8 cellular contexts compared by ENCODE assay signal in genomic region chr13:20197361-20197834, GRCh38. TPM values are rescaled to one million over a fixed set of nuclear protein-coding genes. Genes with fewer than 3 reads are reported as not detected.
A peak's percentile ranks its signal among the peaks of the same experiment; 100 is the strongest.
DNase-seq lines count a peak whose midpoint lies in the region; ATAC-seq and TF ChIP-seq lines count a peak whose summit lies in the region.

No MANE protein-coding gene starts in this region.

- H3K27me3 ChIP-seq in right atrium auricular region (peaks cover 5 to 21% of the 10 kb centered on the region in 2 donors), spleen (replicated peaks in 1 of 7) (peaks cover 23 to 56% (median 47%) of the 10 kb centered on the region in 7 donors)

- no peaks in the 10 kb centered on the region for H3K36me3 Mint-ChIP-seq in activated CD8-positive, alpha-beta T cell treated with anti-CD3 and anti-CD28 coated beads, Interleukin-2, amount 10 ng/mL, durations not matched to agents 7 days and 5 days (ENCODE audit: low read depth)

- peak; percentile 47 for ATAC-seq in activated CD8-positive, alpha-beta T cell treated with anti-CD3 and anti-CD28 coated beads, Interleukin-2, amount 10 ng/mL, durations not matched to agents 7 days and 5 days
- ATAC-seq in HG02610 (IDR thresholded peaks at IDR 0.05; ENCODE audit: unreplicated experiment) = no peak
- ATAC-seq in HG03095 (IDR thresholded peaks at IDR 0.05; ENCODE audit: unreplicated experiment) = no peak

- 9 to 19% (median 12%) methylated on average over 5 of the region's 5 CpGs for WGBS in spleen, 5 donors

- H3K36me3 ChIP-seq in right atrium auricular region (no peaks in the 10 kb centered on the region), spleen (no peaks in the 10 kb centered on the region)

- H3K4me1 Mint-ChIP-seq in activated CD8-positive, alpha-beta T cell treated with anti-CD3 and anti-CD28 coated beads, Interleukin-2, amount 10 ng/mL, durations not matched to agents 7 days and 5 days (ENCODE audit: low read depth) = peaks cover 17% of the 10 kb centered on the region

- H3K4me1 ChIP-seq in right atrium auricular region (peaks cover 0 to 20% of the 10 kb centered on the region in 2 donors), spleen (peaks cover 14 to 34% (median 24%) of the 10 kb centered on the region in 6 donors)

- intact Hi-C loops in spleen (cut with DNase I; ENCODE audit: low total_unique reads) = loop anchor here (5.0 to 10.0 kb wide), 2 partner anchors 630 to 727 kb away; no protein-coding TSS in a partner anchor

- TF ChIP-seq CTCF in AG10803 (conservative IDR thresholded peaks at IDR 0.05; ENCODE audit: low read length) = peak; percentile 81
- TF ChIP-seq CTCF in GM10266 (IDR thresholded peaks at IDR 0.05; ENCODE audit: control insufficient read depth, insufficient read depth, low read depth, missing control alignments) = peak; percentile 69
- peak; percentile 66 to 74 for TF ChIP-seq CTCF in right atrium auricular region (IDR thresholded peaks at IDR 0.05)
- peak; percentile 25 to 72 (median 55) for TF ChIP-seq CTCF in spleen (IDR thresholded peaks at IDR 0.05 in 8 of 11, conservative IDR thresholded peaks at IDR 0.05 in 3 of 11)

- H3K27me3 Mint-ChIP-seq in activated CD8-positive, alpha-beta T cell treated with anti-CD3 and anti-CD28 coated beads, Interleukin-2, amount 10 ng/mL, durations not matched to agents 7 days and 5 days (ENCODE audit: low read depth) = peaks cover 41% of the 10 kb centered on the region

- no peaks in the 10 kb centered on the region for H3K9me3 Mint-ChIP-seq in activated CD8-positive, alpha-beta T cell treated with anti-CD3 and anti-CD28 coated beads, Interleukin-2, amount 10 ng/mL, durations not matched to agents 7 days and 5 days (ENCODE audit: insufficient read depth)

- H3K27ac ChIP-seq in right atrium auricular region (no peak overlapping the region), spleen (no peak overlapping the region)

- no peak overlapping the region for H3K4me3 Mint-ChIP-seq in activated CD8-positive, alpha-beta T cell treated with anti-CD3 and anti-CD28 coated beads, Interleukin-2, amount 10 ng/mL, durations not matched to agents 7 days and 5 days

- DNase-seq in AG10803 (ENCODE audit: low read depth) = peak; percentile 42
- peak; percentile 68 for DNase-seq in GM10266 (ENCODE audit: extremely low spot score)
- DNase-seq in NCI-H146 treated with DMSO at 0.1 percent for 48 hours (lab: John Stamatoyannopoulos, UW; ENCODE audit: unreplicated experiment) = peak; percentile 27
- DNase-seq in activated CD8-positive, alpha-beta T cell treated with anti-CD3 and anti-CD28 coated beads, Interleukin-2, amount 10 ng/mL, durations not matched to agents 7 days and 5 days = peak; percentile 38
- DNase-seq in right atrium auricular region (ENCODE audit: low spot score) = no peak
- DNase-seq in spleen = no peak

- no peak for TF ChIP-seq POLR2A in spleen (IDR thresholded peaks at IDR 0.05)

- CTCF ChIA-PET in activated CD8-positive, alpha-beta T cell treated with anti-CD3 and anti-CD28 coated beads, Interleukin-2, amount 10 ng/mL, durations not matched to agents 7 days and 5 days (lab: Charles Lee) = interaction anchor here (0.6 to 2.7 kb wide), 28 partner anchors 9 to 728 kb away, joined by 3 to 17 read pairs (median 4); no protein-coding TSS in a partner anchor

- POLR2A ChIA-PET in activated CD8-positive, alpha-beta T cell treated with anti-CD3 and anti-CD28 coated beads, Interleukin-2, amount 10 ng/mL, durations not matched to agents 7 days and 5 days (lab: Charles Lee) = interaction anchor here (1.0 kb wide), 1 partner anchor 279 kb away, joined by 3 read pairs; no protein-coding TSS in a partner anchor

- no peak overlapping the region for H3K27ac Mint-ChIP-seq in activated CD8-positive, alpha-beta T cell treated with anti-CD3 and anti-CD28 coated beads, Interleukin-2, amount 10 ng/mL, durations not matched to agents 7 days and 5 days

- H3K4me3 ChIP-seq in AG10803 (ENCODE audit: low read length) (no peak overlapping the region), right atrium auricular region (no peak overlapping the region), spleen (no peak overlapping the region)

- H3K9me3 ChIP-seq in right atrium auricular region = peaks cover 0 to 9% of the 10 kb centered on the region in 2 donors
- peaks cover 0 to 11% (median 5%) of the 10 kb centered on the region in 8 donors for H3K9me3 ChIP-seq in spleen

RNA-seq across cellular contexts. Expression of gene GJB2, which starts 4.7 kb away (rescaled TPM):
- total RNA-seq in activated CD8-positive, alpha-beta T cell treated with anti-CD3 and anti-CD28 coated beads, Interleukin-2, amount 10 ng/mL, durations not matched to agents 7 days and 5 days = under 1 TPM; 0.26 to 0.32 TPM
- total RNA-seq in right atrium auricular region = under 1 TPM in 1 of 2 donors, not detected in 1; 0.20 TPM
- under 1 TPM in 3 of 7 donors, not detected in 4; 0.14 to 0.77 (median 0.16) TPM for total RNA-seq in spleen
- polyA plus RNA-seq in spleen = under 1 TPM; 0.23 to 0.64 (median 0.24) TPM

RNA-seq across cellular contexts. Expression of gene GJB6, which starts 34.7 kb away (rescaled TPM):
- 1 to 10 TPM; 1.7 to 1.9 TPM for total RNA-seq in activated CD8-positive, alpha-beta T cell treated with anti-CD3 and anti-CD28 coated beads, Interleukin-2, amount 10 ng/mL, durations not matched to agents 7 days and 5 days
- not detected for total RNA-seq in right atrium auricular region
- 1 to 10 TPM in 2 of 7 donors, under 1 TPM in 2, not detected in 3; 0.28 to 2.5 (median 0.78) TPM for total RNA-seq in spleen
- under 1 TPM; 0.17 to 0.30 (median 0.22) TPM for polyA plus RNA-seq in spleen

RNA-seq across cellular contexts. Expression of gene GJA3, which starts 36.5 kb away (rescaled TPM):
- under 1 TPM in 1 of 2 experiments, not detected in 1; 0.16 TPM for total RNA-seq in activated CD8-positive, alpha-beta T cell treated with anti-CD3 and anti-CD28 coated beads, Interleukin-2, amount 10 ng/mL, durations not matched to agents 7 days and 5 days
- 1 to 10 TPM; 3.2 to 8.5 TPM for total RNA-seq in right atrium auricular region
- total RNA-seq in spleen = under 1 TPM; 0.12 to 0.43 (median 0.26) TPM
- polyA plus RNA-seq in spleen = under 1 TPM; 0.15 to 0.26 (median 0.24) TPM

Comparison
In these comparisons a context has a peak if more than half of its experiments do, and no peak if none do; other contexts are left out.
1. DNase-seq: peak in AG10803 (single experiment), GM10266 (single experiment), NCI-H146 treated with DMSO at 0.1 percent for 48 hours (single experiment) and activated CD8-positive, alpha-beta T cell treated with anti-CD3 and anti-CD28 coated beads, Interleukin-2, amount 10 ng/mL, durations not matched to agents 7 days and 5 days (single experiment); none in right atrium auricular region (single experiment) and spleen (single experiment).
2. Peak in every context shown above with its lines, with median percentiles within 50 percentile points of each other: CTCF ChIP-seq.